Comparison of ENCODE assay signal across 25 cellular contexts in the genomic region with DNA sequence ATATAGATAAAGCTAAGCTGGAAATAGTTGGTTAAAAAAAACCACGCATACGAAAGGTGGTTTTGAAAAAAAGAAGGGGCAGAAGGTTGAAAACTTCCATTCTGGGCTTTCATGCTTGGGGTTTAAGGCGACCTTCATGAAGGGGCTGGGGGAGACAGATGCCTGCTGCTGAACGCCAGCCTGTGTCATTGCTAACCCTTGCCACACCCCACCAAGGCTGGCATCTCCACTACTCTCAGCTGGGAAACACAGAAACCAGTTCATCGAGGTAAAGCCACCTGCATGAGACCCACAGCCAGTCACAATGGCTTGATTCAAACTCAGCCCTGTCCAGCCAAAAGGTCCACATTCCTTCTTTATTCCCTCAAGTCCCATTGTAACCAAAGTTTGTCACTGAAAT.
"Had no signal": no experiment of that assay in that cellular context is flagged by ENCODE, and none has a peak within 500 bp of the region (broad histone marks: within the 10 kb centered on the region; RNA-seq: fewer than 3 reads in every experiment).

No MANE protein-coding gene starts in this region.

- H3K4me1 ChIP-seq: adrenal gland, body of pancreas, breast epithelium, foreskin keratinocyte, gastroesophageal sphincter had no signal

- H3K4me3 ChIP-seq: adrenal gland, body of pancreas, breast epithelium, cardiac muscle cell, gastroesophageal sphincter had no signal

- H3K36me3 ChIP-seq: adrenal gland, breast epithelium, cardiac muscle cell had no signal

- H3K27me3 ChIP-seq: adrenal gland, body of pancreas, breast epithelium, cardiac muscle cell, gastroesophageal sphincter had no signal

- H3K9me3 ChIP-seq: adrenal gland, body of pancreas, breast epithelium, gastroesophageal sphincter had no signal

- DNase-seq: activated CD4-positive, alpha-beta memory T cell treated with anti-CD3 and anti-CD28 coated beads for 36 hours; activated CD4-positive, alpha-beta T cell treated with anti-CD3 and anti-CD28 coated beads for 36 hours; activated CD4-positive, alpha-beta T cell treated with anti-CD3 and anti-CD28 coated beads, Interleukin-2, amount 10 ng/mL, durations not matched to agents 24 days and 14 days; activated CD4-positive, CD25-positive, alpha-beta regulatory T cell; activated CD4-positive, CD25-positive, alpha-beta regulatory T cell treated with anti-CD3 and anti-CD28 coated beads, Interleukin-2, amount 50 U/mL, for 72 hours; activated CD8-positive, alpha-beta memory T cell treated with anti-CD3 and anti-CD28 coated beads, Interleukin-2, amount 10 ng/mL, durations not matched to agents 7 days and 5 days; activated CD8-positive, alpha-beta memory T cell treated with anti-CD3 and anti-CD28 coated beads, Interleukin-2, amount 50 U/mL, for 4 hours; activated CD8-positive, alpha-beta T cell treated with anti-CD3 and anti-CD28 coated beads, Interleukin-2, amount 10 ng/mL, durations not matched to agents 7 days and 5 days; activated effector memory CD4-positive, alpha-beta T cell treated with anti-CD3 and anti-CD28 coated beads, Interleukin-2, amount 50 U/mL, for 16 hours; activated naive CD4-positive, alpha-beta T cell treated with anti-CD3 and anti-CD28 coated beads for 36 hours; activated naive CD8-positive, alpha-beta T cell treated with anti-CD3 and anti-CD28 coated beads for 36 hours; activated naive CD8-positive, alpha-beta T cell treated with anti-CD3 and anti-CD28 coated beads, Interleukin-2, amount 50 U/mL, for 24 hours; activated T-cell treated with anti-CD3 and anti-CD28 coated beads, Interleukin-2, amount 50 U/mL, for 1 hour; amygdala; aorta; body of pancreas; central memory CD4-positive, alpha-beta T cell; effector CD8-positive, alpha-beta T cell; foreskin keratinocyte; T-helper 2 cell had no signal

- H3K27ac ChIP-seq: adrenal gland, body of pancreas, breast epithelium, cardiac muscle cell, foreskin keratinocyte, gastroesophageal sphincter had no signal

- ATAC-seq: activated CD4-positive, alpha-beta T cell treated with anti-CD3 and anti-CD28 coated beads for 36 hours; activated CD8-positive, alpha-beta memory T cell treated with anti-CD3 and anti-CD28 coated beads, Interleukin-2, amount 10 ng/mL, durations not matched to agents 7 days and 5 days; activated CD8-positive, alpha-beta T cell treated with anti-CD3 and anti-CD28 coated beads, Interleukin-2, amount 10 ng/mL, durations not matched to agents 7 days and 5 days; activated naive CD8-positive, alpha-beta T cell treated with anti-CD3 and anti-CD28 coated beads, Interleukin-2, amount 50 U/mL, for 24 hours; body of pancreas; esophagus mucosa; foreskin keratinocyte; gastroesophageal sphincter had no signal
